ENCODE assay signal across 14 cellular contexts in genomic region chr13:79359064-79359463, GRCh38.
"Had no signal": no experiment of that assay in that cellular context is flagged by ENCODE, and none has a peak within 500 bp of the region (broad histone marks: within the 10 kb centered on the region; RNA-seq: fewer than 3 reads in every experiment).

No MANE protein-coding gene starts in this region.

- H3K4me3 ChIP-seq: spleen, thyroid gland had no signal

- H3K4me1 Mint-ChIP-seq: neural crest cell had no signal

- H3K9me3 ChIP-seq: spleen, thyroid gland had no signal

- H3K27ac Mint-ChIP-seq: activated CD4-positive, alpha-beta T cell treated with anti-CD3 and anti-CD28 coated beads, Interleukin-2, amount 10 ng/mL, durations not matched to agents 7 days and 5 days; T-helper 1 cell treated with Interleukin-12 subunit alpha and Interleukin-12 subunit beta and Interleukin-4 antibody, amounts not matched to agents 30 μg/mL and 1 μg/mL, for 36 hours had no signal

- H3K27me3 Mint-ChIP-seq: activated CD4-positive, alpha-beta T cell treated with anti-CD3 and anti-CD28 coated beads, Interleukin-2, amount 10 ng/mL, durations not matched to agents 7 days and 5 days had no signal

- ATAC-seq: activated T-cell treated with anti-CD3 and anti-CD28 coated beads, Interleukin-2, amount 50 U/mL, for 4 hours; left ventricle myocardium superior; sciatic nerve had no signal

- H3K9me3 Mint-ChIP-seq: activated CD4-positive, alpha-beta T cell treated with anti-CD3 and anti-CD28 coated beads, Interleukin-2, amount 10 ng/mL, durations not matched to agents 7 days and 5 days; activated T-cell treated with anti-CD3 and anti-CD28 coated beads, Interleukin-2, amount 50 U/mL, for 4 hours; neural crest cell; T-helper 1 cell treated with Interleukin-12 subunit alpha and Interleukin-12 subunit beta and Interleukin-4 antibody, amounts not matched to agents 30 μg/mL and 1 μg/mL, for 36 hours had no signal

- H3K4me3 Mint-ChIP-seq: activated CD4-positive, alpha-beta T cell treated with anti-CD3 and anti-CD28 coated beads, Interleukin-2, amount 10 ng/mL, durations not matched to agents 7 days and 5 days; activated T-cell treated with anti-CD3 and anti-CD28 coated beads, Interleukin-2, amount 50 U/mL, for 4 hours; neural crest cell; T-helper 1 cell treated with Interleukin-12 subunit alpha and Interleukin-12 subunit beta and Interleukin-4 antibody, amounts not matched to agents 30 μg/mL and 1 μg/mL, for 36 hours had no signal

- H3K27me3 ChIP-seq: spleen, thyroid gland had no signal

- DNase-seq: activated CD4-positive, alpha-beta T cell treated with anti-CD3 and anti-CD28 coated beads, Interleukin-2, amount 10 ng/mL, durations not matched to agents 7 days and 5 days; activated gamma-delta T cell treated with Interleukin-2 at 50 U/mL for 16 hours; activated T-cell treated with anti-CD3 and anti-CD28 coated beads, Interleukin-2, amount 50 U/mL, for 4 hours; dermis blood vessel endothelial cell; foreskin melanocyte; kidney glomerular epithelial cell; left ventricle myocardium superior; mesenchymal stem cell; spleen; thyroid gland had no signal

- H3K27ac ChIP-seq: epithelial cell of prostate, spleen, thyroid gland had no signal

- H3K4me1 ChIP-seq: thyroid gland had no signal
